Comparison of ENCODE assay signal across 13 cellular contexts in genomic region chr14:77889971-77890442, GRCh38.
DNase-seq lines count a peak whose midpoint lies in the region; ATAC-seq, FAIRE-seq and TF ChIP-seq lines count a peak whose summit lies in the region.
"Had no signal": no experiment of that assay in that cellular context is flagged by ENCODE, and none has a peak within 500 bp of the region (broad histone marks: within the 10 kb centered on the region; RNA-seq: fewer than 3 reads in every experiment).

No MANE protein-coding gene starts in this region.

- no peak for TF ChIP-seq CTCF in cardiac fibroblast (IDR thresholded peaks at IDR 0.05; ENCODE audit: low read depth, low read length)

- peak; percentile 19 for DNase-seq in AG08395 (ENCODE audit: low spot score)
- DNase-seq in HT1080 (ENCODE audit: low read depth) = peak; percentile 85
- peak; percentile 89 to 91 for DNase-seq in cardiac fibroblast (ENCODE audit: low read depth in 2 of 2)
- DNase-seq in kidney tubule cell (ENCODE audit: low spot score) = peak; percentile 57
- DNase-seq in urothelium cell line (ENCODE audit: low spot score) = no peak
- DNase-seq: activated naive CD4-positive, alpha-beta T cell treated with anti-CD3 and anti-CD28 coated beads for 36 hours; C1 segment of cervical spinal cord; NCI-H1436 treated with DMSO at 0.1 percent for 48 hours; NCI-H748 treated with DMSO at 0.1 percent for 48 hours; transverse colon had no signal

- FAIRE-seq in urothelium cell line (lab: Jason Lieb, UNC) = no peak

- ATAC-seq in HG02938 (IDR thresholded peaks at IDR 0.05; ENCODE audit: unreplicated experiment) (no peak), HG03280 (IDR thresholded peaks at IDR 0.05; ENCODE audit: unreplicated experiment) (no peak), HG03135 (IDR thresholded peaks at IDR 0.05; ENCODE audit: unreplicated experiment) (no peak)

- no peak overlapping the region for H3K4me3 ChIP-seq in cardiac fibroblast (replicated peaks in 1 of 2; ENCODE audit: low read depth in 2 of 2, low read length in 2 of 2)
- H3K4me3 ChIP-seq: transverse colon had no signal
